Comparison of ENCODE assay signal across 9 cellular contexts in genomic region chr6:27669798-27670301, GRCh38.
A peak's percentile ranks its signal among the peaks of the same experiment; 100 is the strongest.
DNase-seq lines count a peak whose midpoint lies in the region; ATAC-seq and TF ChIP-seq lines count a peak whose summit lies in the region.
"Had no signal": no experiment of that assay in that cellular context is flagged by ENCODE, and none has a peak within 500 bp of the region (broad histone marks: within the 10 kb centered on the region; RNA-seq: fewer than 3 reads in every experiment).

No MANE protein-coding gene starts in this region.

- peaks cover 56% of the 10 kb centered on the region for H3K4me1 Mint-ChIP-seq in activated CD4-positive, alpha-beta memory T cell treated with anti-CD3 and anti-CD28 coated beads, Interleukin-2, amount 10 ng/mL, durations not matched to agents 7 days and 5 days

- peaks cover 12% of the 10 kb centered on the region for H3K36me3 Mint-ChIP-seq in activated CD4-positive, alpha-beta memory T cell treated with anti-CD3 and anti-CD28 coated beads, Interleukin-2, amount 10 ng/mL, durations not matched to agents 7 days and 5 days (ENCODE audit: low read depth)

- peak overlapping the region; percentile 54 for H3K4me2 ChIP-seq in GM23248 (ENCODE audit: unreplicated experiment)

- H3K27me3 ChIP-seq in GM23248 (replicated peaks; ENCODE audit: insufficient read depth) (0 out of 2 replicates have a peak, but pooled peaks cover 11% of the 10 kb centered on the region), iPS-18a (ENCODE audit: control insufficient read depth, insufficient read depth, low read length) (peaks cover 79% of the 10 kb centered on the region), upper lobe of left lung (peaks cover 0 to 56% (median 22%) of the 10 kb centered on the region in 4 donors)

- 6 to 7% methylated on average over 10 to 11 of the region's 11 CpGs for WGBS in GM23248 (ENCODE audit: low coverage in 1 of 2, low lambda C conversion rate in 2 of 2, missing lambda C conversion rate in 2 of 2), 2 experiments
- 13 to 14% methylated on average over 11 of the region's 11 CpGs for WGBS in upper lobe of left lung, 2 donors

- H3K27ac ChIP-seq in GM23248 (no peak overlapping the region), iPS-18a (ENCODE audit: low read length) (no peak overlapping the region), upper lobe of left lung (no peak overlapping the region)

- CTCF ChIA-PET in AG04449 (lab: Yijun Ruan, JAX): interaction anchor here (1.0 to 1.5 kb wide), 3 partner anchors 37 to 150 kb away, joined by 3 read pairs; no protein-coding TSS in a partner anchor
- CTCF ChIA-PET in activated CD4-positive, alpha-beta memory T cell treated with anti-CD3 and anti-CD28 coated beads, Interleukin-2, amount 10 ng/mL, durations not matched to agents 7 days and 5 days (lab: Charles Lee): interaction anchor here (0.6 to 2.3 kb wide), 3 partner anchors 82 to 542 kb away, joined by 3 to 8 read pairs (median 5); no protein-coding TSS in a partner anchor

- H3K9me3 ChIP-seq in GM23248 (ENCODE audit: low read depth) (no peaks in the 10 kb centered on the region), iPS-18a (ENCODE audit: control insufficient read depth, low read depth, low read length) (no peaks in the 10 kb centered on the region), upper lobe of left lung (no peaks in the 10 kb centered on the region)

- peaks cover 74% of the 10 kb centered on the region for H3K27me3 Mint-ChIP-seq in activated CD4-positive, alpha-beta memory T cell treated with anti-CD3 and anti-CD28 coated beads, Interleukin-2, amount 10 ng/mL, durations not matched to agents 7 days and 5 days

- in situ Hi-C loops in GM23248 (cut with MboI): no loop called here

- peak overlapping the region; percentile 6; the same call in 1 of the 2 replicates for H3K4me3 ChIP-seq in AG04449 (ENCODE audit: low read depth, low read length)
- H3K4me3 ChIP-seq in GM23248: peak overlapping the region; percentile 68
- H3K4me3 ChIP-seq in iPS-18a (ENCODE audit: low read length): peak overlapping the region; percentile 76
- H3K4me3 ChIP-seq in upper lobe of left lung: no peak overlapping the region

- TF ChIP-seq CTCF in AG04449 (IDR thresholded peaks at IDR 0.05; ENCODE audit: insufficient read depth, low read length, missing control alignments) (no peak), upper lobe of left lung (IDR thresholded peaks at IDR 0.05) (no peak)

- no peaks in the 10 kb centered on the region for H3K79me2 ChIP-seq in GM23248 (ENCODE audit: insufficient read depth)

- H3K9ac ChIP-seq in GM23248 (no peak overlapping the region), iPS-18a (ENCODE audit: low read length) (peak overlapping the region; percentile 3)

- ATAC-seq in upper lobe of left lung (ENCODE audit: low FRiP score in 2 of 2) (no peak), GM21786 (IDR thresholded peaks at IDR 0.05; ENCODE audit: unreplicated experiment) (no peak), HG03439 (IDR thresholded peaks at IDR 0.05; ENCODE audit: unreplicated experiment) (no peak)

- TF ChIP-seq EP300 in upper lobe of left lung (IDR thresholded peaks at IDR 0.05): no peak

- H2AFZ ChIP-seq in GM23248: peak overlapping the region; percentile 56

- no peak for DNase-seq in AG04449 (ENCODE audit: low read depth, low spot score)
- no peak for DNase-seq in GM23248
- no peak for DNase-seq in activated CD4-positive, alpha-beta memory T cell treated with anti-CD3 and anti-CD28 coated beads, Interleukin-2, amount 10 ng/mL, durations not matched to agents 7 days and 5 days
- no peak for DNase-seq in inferior parietal cortex (ENCODE audit: extremely low spot score)
- DNase-seq in upper lobe of left lung: no peak
- DNase-seq: stimulated activated CD4-positive, alpha-beta T cell treated with anti-CD3 and anti-CD28 coated beads, Interleukin-12 subunit alpha, Interleukin-12 subunit beta, amount 100 ng/mL, for 4 hours had no signal

- no peaks in the 10 kb centered on the region for H3K9me2 ChIP-seq in GM23248 (ENCODE audit: insufficient read depth)

- H3K4me1 ChIP-seq in GM23248 (ENCODE audit: insufficient read depth) (peaks cover 3% of the 10 kb centered on the region; the same call in 1 of the 2 replicates), iPS-18a (ENCODE audit: control insufficient read depth, low read depth, low read length) (peaks cover 12% of the 10 kb centered on the region), upper lobe of left lung (peaks cover 0 to 25% (median 6%) of the 10 kb centered on the region in 4 donors)

- no peak for TF ChIP-seq POLR2A in upper lobe of left lung (IDR thresholded peaks at IDR 0.05)

- H4K20me1 ChIP-seq in GM23248 (ENCODE audit: insufficient read depth): no peaks in the 10 kb centered on the region

- peak overlapping the region; percentile 44 for H3K4me3 Mint-ChIP-seq in activated CD4-positive, alpha-beta memory T cell treated with anti-CD3 and anti-CD28 coated beads, Interleukin-2, amount 10 ng/mL, durations not matched to agents 7 days and 5 days

- peaks cover 50% of the 10 kb centered on the region for H3F3A ChIP-seq in GM23248 (ENCODE audit: insufficient read depth)

- POLR2A ChIA-PET in AG04449 (lab: Yijun Ruan, JAX): no interaction called here
- POLR2A ChIA-PET in activated CD4-positive, alpha-beta memory T cell treated with anti-CD3 and anti-CD28 coated beads, Interleukin-2, amount 10 ng/mL, durations not matched to agents 7 days and 5 days (lab: Charles Lee): interaction anchor here (0.6 to 0.9 kb wide), 2 partner anchors 10 to 151 kb away, joined by 3 to 4 read pairs; no protein-coding TSS in a partner anchor

- peak overlapping the region; percentile 32 for H3K27ac Mint-ChIP-seq in activated CD4-positive, alpha-beta memory T cell treated with anti-CD3 and anti-CD28 coated beads, Interleukin-2, amount 10 ng/mL, durations not matched to agents 7 days and 5 days

- H3K9me3 Mint-ChIP-seq in activated CD4-positive, alpha-beta memory T cell treated with anti-CD3 and anti-CD28 coated beads, Interleukin-2, amount 10 ng/mL, durations not matched to agents 7 days and 5 days: no peaks in the 10 kb centered on the region

- H3K36me3 ChIP-seq in GM23248 (ENCODE audit: low read depth) (no peaks in the 10 kb centered on the region), iPS-18a (ENCODE audit: control insufficient read depth, low read depth, low read length) (no peaks in the 10 kb centered on the region), upper lobe of left lung (no peaks in the 10 kb centered on the region)

Comparison
In these comparisons a context has a peak if more than half of its experiments do, and no peak if none do; other contexts are left out.
1. H3K4me3 ChIP-seq: peak in AG04449 (single experiment), GM23248 (single experiment) and iPS-18a (single experiment); none in upper lobe of left lung (0 of 4).